ENCODE assay signal across 8 cellular contexts in the genomic region with DNA sequence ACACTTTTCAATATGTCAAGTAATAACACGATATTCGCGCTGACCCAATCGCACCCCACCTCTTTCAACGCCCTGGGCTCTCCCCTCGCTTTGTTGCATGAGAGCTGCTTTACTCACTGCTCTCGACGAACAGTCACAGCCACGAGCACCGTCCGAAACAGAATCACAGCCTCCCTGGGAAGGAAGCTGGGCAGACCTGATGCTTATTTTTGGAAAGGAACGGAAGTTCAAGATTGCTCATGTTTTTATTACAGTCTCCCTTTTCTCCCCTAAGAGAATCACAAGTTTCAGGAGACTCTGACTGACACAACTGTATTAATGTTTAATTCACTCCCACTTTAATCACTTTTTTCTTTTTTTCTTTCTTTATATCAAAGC.
DNase-seq lines count a peak whose midpoint lies in the region; ATAC-seq lines count a peak whose summit lies in the region.

No MANE protein-coding gene starts in this region.

- H3K27ac ChIP-seq in BLaER1: peak overlapping the region; percentile 44

- H3K4me1 Mint-ChIP-seq in naive thymus-derived CD8-positive, alpha-beta T cell: peaks cover 48 to 91% (median 88%) of the 10 kb centered on the region in 4 donors

- H3K4me3 Mint-ChIP-seq in naive thymus-derived CD8-positive, alpha-beta T cell: peak overlapping the region; percentile 61 to 81 (median 74)

- no peaks in the 10 kb centered on the region for H3K27me3 Mint-ChIP-seq in naive thymus-derived CD8-positive, alpha-beta T cell

- peaks cover 0 to 2% (median 0%) of the 10 kb centered on the region in 9 donors for H3K9me3 Mint-ChIP-seq in naive thymus-derived CD8-positive, alpha-beta T cell

- H3K9me3 ChIP-seq in BLaER1: no peaks in the 10 kb centered on the region

- peak overlapping the region; percentile 44; the same call in 1 of the 2 replicates for H3K4me3 ChIP-seq in BLaER1

- ATAC-seq in GM19372 (IDR thresholded peaks at IDR 0.05; ENCODE audit: low read depth, unreplicated experiment) (peak; percentile 66), HG03378 (IDR thresholded peaks at IDR 0.05; ENCODE audit: unreplicated experiment) (peak; percentile 64)
- ATAC-seq in naive thymus-derived CD8-positive, alpha-beta T cell: peak in 1 of 2 donors; percentile 5

- H3K27ac Mint-ChIP-seq in naive thymus-derived CD8-positive, alpha-beta T cell: peak overlapping the region; percentile 57 to 95 (median 86)

- peak; percentile 30 for DNase-seq in activated T-helper 9 cell treated with anti-CD3 and anti-CD28 coated beads, Interleukin-2, amount 50 U/mL, for 16 hours (ENCODE audit: low read depth)
- DNase-seq in naive thymus-derived CD8-positive, alpha-beta T cell: no peak
- DNase-seq in nucleus accumbens (lab: John Stamatoyannopoulos, UW): no peak
- no peak for DNase-seq in GF-D8 (lab: John Stamatoyannopoulos, UW)
- DNase-seq in NCI-H2196 treated with DMSO at 0.1 percent for 48 hours (lab: John Stamatoyannopoulos, UW; ENCODE audit: unreplicated experiment): no peak

- H4K20me1 ChIP-seq in BLaER1: peaks cover 100% of the 10 kb centered on the region

- peak overlapping the region; percentile 85 for H3K4me2 ChIP-seq in BLaER1

- H3K9ac ChIP-seq in BLaER1: peak overlapping the region; percentile 63

- peaks cover 0 to 63% (median 0%) of the 10 kb centered on the region in 3 donors for H3K36me3 Mint-ChIP-seq in naive thymus-derived CD8-positive, alpha-beta T cell

- POLR2A ChIA-PET in naive thymus-derived CD8-positive, alpha-beta T cell (lab: Charles Lee): no interaction called here

- H3K36me3 ChIP-seq in BLaER1: peaks cover 51% of the 10 kb centered on the region

- H3K27me3 ChIP-seq in BLaER1: no peaks in the 10 kb centered on the region

- H3K4me1 ChIP-seq in BLaER1: peaks cover 96% of the 10 kb centered on the region
